Comparison of ENCODE assay signal across 13 cellular contexts in genomic region chr14:68466491-68466977, GRCh38.
DNase-seq lines count a peak whose midpoint lies in the region; ATAC-seq, FAIRE-seq and TF ChIP-seq lines count a peak whose summit lies in the region.
"Had no signal": no experiment of that assay in that cellular context is flagged by ENCODE, and none has a peak within 500 bp of the region (broad histone marks: within the 10 kb centered on the region; RNA-seq: fewer than 3 reads in every experiment).

No MANE protein-coding gene starts in this region.

- H3K27me3 ChIP-seq in HepG2 (ENCODE audit: control insufficient read depth in 1 of 2, insufficient read depth in 2 of 2, low read length in 2 of 2) = no peaks in the 10 kb centered on the region
- H3K27me3 ChIP-seq in CD4-positive, alpha-beta T cell (ENCODE audit: control insufficient read depth, insufficient read depth, low read length) = no peaks in the 10 kb centered on the region

- H3K27ac Mint-ChIP-seq in type B pancreatic cell = peak overlapping the region; percentile 94
- no peak overlapping the region for H3K27ac Mint-ChIP-seq in CD4-positive, alpha-beta T cell
- no peak overlapping the region for H3K27ac Mint-ChIP-seq in activated T-helper 2 cell treated with anti-CD3 and anti-CD28 coated beads, Interferon-gamma antibody, Interleukin-2, Interleukin-4, amounts not matched to agents 10 μg/mL and 5 μg/mL and 100 μg/mL, durations not matched to agents 14 hours and 24 hours and 36 hours
- H3K27ac Mint-ChIP-seq: endodermal cell, natural killer cell had no signal

- intact Hi-C loops in HepG2 (cut with micrococcal nuclease; ENCODE audit: unreplicated experiment) = loop anchor here (10.0 kb wide), 4 partner anchors 98 to 348 kb away; no protein-coding TSS in a partner anchor
- intact Hi-C loops in CD4-positive, alpha-beta T cell (cut with DNase I, micrococcal nuclease) = no loop called here
- intact Hi-C loops in activated T-helper 2 cell treated with anti-CD3 and anti-CD28 coated beads, Interferon-gamma antibody, Interleukin-2, Interleukin-4, amounts not matched to agents 10 μg/mL and 5 μg/mL and 100 μg/mL, durations not matched to agents 14 hours and 24 hours and 36 hours (cut with micrococcal nuclease) = loop anchor here (5.0 kb wide), 1 partner anchor 326 kb away; the partner anchor contains the start of gene ZFP36L1

- BruUV-seq in HepG2 (replicated peaks; lab: Mats Ljungman, UMichigan) = no TSS peak

- H3K9me3 ChIP-seq in HepG2 (ENCODE audit: low read length) = no peaks in the 10 kb centered on the region
- H3K9me3 ChIP-seq in CD4-positive, alpha-beta T cell (ENCODE audit: control insufficient read depth, low read length) = no peaks in the 10 kb centered on the region

- POLR2A ChIA-PET in HepG2 (lab: Yijun Ruan, JAX) = no interaction called here
- POLR2A ChIA-PET in CD4-positive, alpha-beta T cell (lab: Charles Lee) = no interaction called here

- ATAC-seq in HepG2 = no peak
- ATAC-seq in CD4-positive, alpha-beta T cell (ENCODE audit: poor library complexity) = no peak
- ATAC-seq: natural killer cell had no signal

- no peak for FAIRE-seq in HepG2 (lab: Jason Lieb, UNC)
- FAIRE-seq: GM12892 had no signal

- no peak for TF ChIP-seq POLR2A in HepG2 (IDR thresholded peaks at IDR 0.05; ENCODE audit: insufficient read depth in 1 of 2, low read depth in 2 of 2, low read length in 2 of 2)

- H3K36me3 Mint-ChIP-seq in type B pancreatic cell = peaks cover 7% of the 10 kb centered on the region
- no peaks in the 10 kb centered on the region for H3K36me3 Mint-ChIP-seq in CD4-positive, alpha-beta T cell (ENCODE audit: low read depth)
- H3K36me3 Mint-ChIP-seq in activated T-helper 2 cell treated with anti-CD3 and anti-CD28 coated beads, Interferon-gamma antibody, Interleukin-2, Interleukin-4, amounts not matched to agents 10 μg/mL and 5 μg/mL and 100 μg/mL, durations not matched to agents 14 hours and 24 hours and 36 hours (ENCODE audit: low read depth) = peaks cover 4% of the 10 kb centered on the region
- H3K36me3 Mint-ChIP-seq: natural killer cell had no signal

- no peaks in the 10 kb centered on the region for H3K79me2 ChIP-seq in HepG2 (ENCODE audit: insufficient read depth, low read length)

- WGBS in HepG2 (ENCODE audit: low lambda C conversion rate) = 86% methylated on average over 3 of the region's 3 CpGs

- no peaks in the 10 kb centered on the region for H3K36me3 ChIP-seq in HepG2 (replicated peaks in 1 of 2; ENCODE audit: control insufficient read depth in 1 of 2, insufficient read depth in 2 of 2, low read length in 2 of 2)

- TF ChIP-seq CTCF in cardiac fibroblast (IDR thresholded peaks at IDR 0.05; ENCODE audit: low read depth, low read length) (no peak), HepG2 (CRISPR knock-in tag; IDR thresholded peaks at IDR 0.05) (no peak), type B pancreatic cell (conservative IDR thresholded peaks at IDR 0.05) (no peak)
- TF ChIP-seq CTCF in CD4-positive, alpha-beta T cell (IDR thresholded peaks at IDR 0.05) = no peak

- H3K4me1 Mint-ChIP-seq in type B pancreatic cell (ENCODE audit: unreplicated experiment) = peaks cover 60% of the 10 kb centered on the region
- peaks cover 20% of the 10 kb centered on the region for H3K4me1 Mint-ChIP-seq in CD4-positive, alpha-beta T cell (ENCODE audit: low read depth)
- H3K4me1 Mint-ChIP-seq in activated T-helper 2 cell treated with anti-CD3 and anti-CD28 coated beads, Interferon-gamma antibody, Interleukin-2, Interleukin-4, amounts not matched to agents 10 μg/mL and 5 μg/mL and 100 μg/mL, durations not matched to agents 14 hours and 24 hours and 36 hours (ENCODE audit: low read depth) = peaks cover 39% of the 10 kb centered on the region

- peak overlapping the region; percentile 42 for H3K4me3 Mint-ChIP-seq in type B pancreatic cell
- no peak overlapping the region for H3K4me3 Mint-ChIP-seq in CD4-positive, alpha-beta T cell
- H3K4me3 Mint-ChIP-seq in activated T-helper 2 cell treated with anti-CD3 and anti-CD28 coated beads, Interferon-gamma antibody, Interleukin-2, Interleukin-4, amounts not matched to agents 10 μg/mL and 5 μg/mL and 100 μg/mL, durations not matched to agents 14 hours and 24 hours and 36 hours (ENCODE audit: low read depth) = no peak overlapping the region
- H3K4me3 Mint-ChIP-seq: endodermal cell, natural killer cell had no signal

- TF ChIP-seq EP300 in HepG2 (IDR thresholded peaks at IDR 0.05; ENCODE audit: low read depth in 2 of 2, low read length in 2 of 2) (no peak), HepG2 (CRISPR knock-in tag; IDR thresholded peaks at IDR 0.05; ENCODE audit: borderline replicate concordance) (no peak)

- peaks cover 48% of the 10 kb centered on the region for H3K4me1 ChIP-seq in HepG2 (ENCODE audit: insufficient read depth, low read length)

- no peak overlapping the region for H3K27ac ChIP-seq in HepG2 (ENCODE audit: extremely low read length, insufficient read depth, low read length)
- H3K27ac ChIP-seq in CD4-positive, alpha-beta T cell (ENCODE audit: low read depth, low read length) = no peak overlapping the region

- no peaks in the 10 kb centered on the region for H3K27me3 Mint-ChIP-seq in type B pancreatic cell
- no peaks in the 10 kb centered on the region for H3K27me3 Mint-ChIP-seq in CD4-positive, alpha-beta T cell
- H3K27me3 Mint-ChIP-seq in activated T-helper 2 cell treated with anti-CD3 and anti-CD28 coated beads, Interferon-gamma antibody, Interleukin-2, Interleukin-4, amounts not matched to agents 10 μg/mL and 5 μg/mL and 100 μg/mL, durations not matched to agents 14 hours and 24 hours and 36 hours (ENCODE audit: low read depth) = no peaks in the 10 kb centered on the region

- CTCF ChIA-PET in HepG2 (lab: Yijun Ruan, JAX; ENCODE audit: low intra/inter-chr PET ratio, low total read pairs) = no interaction called here
- CTCF ChIA-PET in CD4-positive, alpha-beta T cell (lab: Charles Lee) = no interaction called here

- in situ Hi-C loops in HepG2 (cut with HindIII; ENCODE audit: extremely low pct_ligation_motif_present, low pct_unique_long_range_greater_than_20kb) = no loop called here

- H3K4me2 ChIP-seq in HepG2 (ENCODE audit: low read depth, low read length) = no peak overlapping the region

- peaks cover 16% of the 10 kb centered on the region for H3K9me3 Mint-ChIP-seq in type B pancreatic cell
- H3K9me3 Mint-ChIP-seq in CD4-positive, alpha-beta T cell = no peaks in the 10 kb centered on the region
- H3K9me3 Mint-ChIP-seq in activated T-helper 2 cell treated with anti-CD3 and anti-CD28 coated beads, Interferon-gamma antibody, Interleukin-2, Interleukin-4, amounts not matched to agents 10 μg/mL and 5 μg/mL and 100 μg/mL, durations not matched to agents 14 hours and 24 hours and 36 hours = no peaks in the 10 kb centered on the region
- H3K9me3 Mint-ChIP-seq: endodermal cell, natural killer cell had no signal

- H3K4me3 ChIP-seq in cardiac fibroblast (replicated peaks in 1 of 2; ENCODE audit: low read depth in 2 of 2, low read length in 2 of 2) = peak overlapping the region; percentile 4 to 7
- no peak overlapping the region for H3K4me3 ChIP-seq in HepG2 (replicated peaks in 1 of 3; ENCODE audit: insufficient read depth in 1 of 3, low read depth in 2 of 3, low read length in 3 of 3)

- H4K20me1 ChIP-seq in HepG2 (ENCODE audit: insufficient read depth, low read length) = no peaks in the 10 kb centered on the region

- DNase-seq in HT1080 (ENCODE audit: low read depth) (peak; percentile 75), cardiac fibroblast (ENCODE audit: low read depth in 2 of 2) (peak; percentile 95 to 96), HepG2 (ENCODE audit: low spot score) (peak; percentile 63), type B pancreatic cell (ENCODE audit: extremely low spot score, unreplicated experiment) (no peak), NCI-H1694 (lab: John Stamatoyannopoulos, UW) (no peak), T1000 (lab: John Stamatoyannopoulos, UW) (no peak)
- no peak for DNase-seq in CD4-positive, alpha-beta T cell
- no peak for DNase-seq in activated T-helper 2 cell treated with anti-CD3 and anti-CD28 coated beads, Interferon-gamma antibody, Interleukin-2, Interleukin-4, amounts not matched to agents 10 μg/mL and 5 μg/mL and 100 μg/mL, durations not matched to agents 14 hours and 24 hours and 36 hours (ENCODE audit: low spot score)
- DNase-seq: activated T-cell treated with anti-CD3 and anti-CD28 coated beads, Interleukin-2, amount 50 U/mL, for 1 hour; endodermal cell; natural killer cell; NCI-H1105 treated with DMSO at 0.1 percent for 48 hours had no signal

- H3K9ac ChIP-seq in HepG2 (ENCODE audit: insufficient read depth, low read depth, low read length) = no peak overlapping the region

- H2AFZ ChIP-seq in HepG2 (ENCODE audit: low read length) = no peak overlapping the region

- TF ChIP-seq RAD21 in HepG2 (CRISPR knock-in tag; IDR thresholded peaks at IDR 0.05) = no peak

TF ChIP-seq in HepG2, 621 proteins besides CTCF, POLR2A, EP300 and RAD21 (continues in another document):
- TF ChIP-seq HCFC1 (IDR thresholded peaks at IDR 0.05; ENCODE audit: low read depth, low read length) (no peak), ATF5 (CRISPR knock-in tag; IDR thresholded peaks at IDR 0.05; ENCODE audit: low read depth) (no peak), ZNF446 (CRISPR knock-in tag; IDR thresholded peaks at IDR 0.05) (no peak), IKZF1 (IDR thresholded peaks at IDR 0.05) (no peak), NFKBIZ (CRISPR knock-in tag; IDR thresholded peaks at IDR 0.05) (no peak), RNF219 (CRISPR knock-in tag; IDR thresholded peaks at IDR 0.05) (no peak), JARID2 (CRISPR knock-in tag; IDR thresholded peaks at IDR 0.05; ENCODE audit: insufficient replicate concordance) (no peak)

Comparison
In these comparisons a context has a peak if more than half of its experiments do, and no peak if none do; other contexts are left out.
1. DNase-seq: peak in HT1080 (single experiment), cardiac fibroblast (2 of 2) and HepG2 (single experiment); none in type B pancreatic cell (single experiment), CD4-positive, alpha-beta T cell (0 of 10), NCI-H1694 (single experiment), T1000 (single experiment) and activated T-helper 2 cell treated with anti-CD3 and anti-CD28 coated beads, Interferon-gamma antibody, Interleukin-2, Interleukin-4, amounts not matched to agents 10 μg/mL and 5 μg/mL and 100 μg/mL, durations not matched to agents 14 hours and 24 hours and 36 hours (single experiment).
2. H3K4me3 ChIP-seq: peak in cardiac fibroblast (2 of 2); none in HepG2 (0 of 3).
3. intact Hi-C loops: an anchor here in HepG2 (10.0 kb wide) and activated T-helper 2 cell treated with anti-CD3 and anti-CD28 coated beads, Interferon-gamma antibody, Interleukin-2, Interleukin-4, amounts not matched to agents 10 μg/mL and 5 μg/mL and 100 μg/mL, durations not matched to agents 14 hours and 24 hours and 36 hours (5.0 kb wide); none called in CD4-positive, alpha-beta T cell.